In genomic region chr12:54413284-54414190, GRCh38 we compare ENCODE assay signal across 8 cellular contexts.
DNase-seq lines count a peak whose midpoint lies in the region; ATAC-seq and TF ChIP-seq lines count a peak whose summit lies in the region.

No MANE protein-coding gene starts in this region.

- DNase-seq in GDM1 (lab: John Stamatoyannopoulos, UW) (peak; percentile 82), NB4 (ENCODE audit: low read depth) (peak; percentile 94), activated T-cell treated with anti-CD3 and anti-CD28 coated beads for 4 hours (peak; percentile 63), germinal center (ENCODE audit: low spot score) (peak; percentile 50), NCI-H2081 treated with DMSO at 0.1 percent for 48 hours (lab: John Stamatoyannopoulos, UW) (no peak), globus pallidus (ENCODE audit: low spot score) (no peak)
- DNase-seq in stimulated activated CD4-positive, alpha-beta T cell treated with anti-CD3 and anti-CD28 coated beads, Interleukin-1b, Interleukin-23, amount 100 ng/mL, for 48 hours = peak; percentile 52

- no peak for ATAC-seq in HG03175 (IDR thresholded peaks at IDR 0.05; ENCODE audit: unreplicated experiment)

- H3K4me3 ChIP-seq in NB4 (ENCODE audit: low read depth, low read length) = peak overlapping the region; percentile 62

- no peak for TF ChIP-seq CTCF in NB4 (IDR thresholded peaks at IDR 0.05; ENCODE audit: low read depth, low read length)

- peak; percentile 28 for TF ChIP-seq POLR2A in NB4 (IDR thresholded peaks at IDR 0.05; ENCODE audit: extremely low read depth, insufficient read length)

Comparison
In these comparisons a context has a peak if more than half of its experiments do, and no peak if none do; other contexts are left out.
1. DNase-seq: peak in GDM1 (single experiment), NB4 (single experiment), activated T-cell treated with anti-CD3 and anti-CD28 coated beads for 4 hours (single experiment), germinal center (single experiment) and stimulated activated CD4-positive, alpha-beta T cell treated with anti-CD3 and anti-CD28 coated beads, Interleukin-1b, Interleukin-23, amount 100 ng/mL, for 48 hours (single experiment); none in NCI-H2081 treated with DMSO at 0.1 percent for 48 hours (single experiment) and globus pallidus (single experiment).